In the genomic region with DNA sequence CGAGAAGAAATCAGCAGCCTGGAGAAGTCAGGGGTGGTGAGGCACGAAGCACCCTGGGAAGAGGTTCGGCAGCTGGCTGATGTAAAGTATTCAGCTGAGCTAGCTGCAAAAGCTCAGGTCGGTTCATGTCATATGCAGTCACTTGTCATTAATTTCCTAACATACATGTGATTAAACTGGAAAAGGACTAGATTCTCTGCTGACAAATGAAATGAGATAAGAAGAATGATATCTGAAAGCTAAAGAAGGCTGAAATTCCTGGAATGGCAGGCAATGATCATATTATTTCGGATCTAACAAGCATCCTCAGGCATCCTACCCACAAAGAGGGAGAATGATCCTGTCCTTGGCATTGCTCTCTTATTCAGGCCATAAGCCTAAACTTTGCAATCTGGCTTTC, we compare ENCODE assay signal across 14 cellular contexts.
A peak's percentile ranks its signal among the peaks of the same experiment; 100 is the strongest.
DNase-seq lines count a peak whose midpoint lies in the region; ATAC-seq and TF ChIP-seq lines count a peak whose summit lies in the region.
"Had no signal": no experiment of that assay in that cellular context is flagged by ENCODE, and none has a peak within 500 bp of the region (broad histone marks: within the 10 kb centered on the region; RNA-seq: fewer than 3 reads in every experiment).

No MANE protein-coding gene starts in this region.

- H3K9me3 Mint-ChIP-seq in nephron progenitor cell: no peaks in the 10 kb centered on the region
- H3K9me3 Mint-ChIP-seq: CD8-positive, alpha-beta T cell had no signal

- H3K9me3 ChIP-seq in spleen: no peaks in the 10 kb centered on the region
- H3K9me3 ChIP-seq: Caco-2 had no signal

- H3K36me3 ChIP-seq in spleen: no peaks in the 10 kb centered on the region

- no peak for TF ChIP-seq POLR2A in spleen (IDR thresholded peaks at IDR 0.05)

- intact Hi-C loops in spleen (cut with DNase I; ENCODE audit: low total_unique reads): no loop called here

- peak; percentile 37 for DNase-seq in NCI-H146 (lab: John Stamatoyannopoulos, UW)
- DNase-seq in NCI-H2171 treated with DMSO at 0.1 percent for 48 hours (lab: John Stamatoyannopoulos, UW): peak; percentile 72
- no peak for DNase-seq in nephron progenitor cell
- DNase-seq in Kasumi-1 (lab: John Stamatoyannopoulos, UW): no peak
- DNase-seq in spleen: no peak
- DNase-seq: Caco-2; CD8-positive, alpha-beta T cell; DND-41; GDM1; GM23248; H7 had no signal

- H3K4me3 Mint-ChIP-seq in nephron progenitor cell: no peak overlapping the region
- H3K4me3 Mint-ChIP-seq: CD14-positive monocyte; CD8-positive, alpha-beta T cell; IgD-negative memory B cell had no signal

- H3K27ac ChIP-seq in spleen: no peak overlapping the region
- H3K27ac ChIP-seq: GM23248 had no signal

- no peak for ATAC-seq in GM21619 (IDR thresholded peaks at IDR 0.05; ENCODE audit: unreplicated experiment)
- ATAC-seq: CD8-positive, alpha-beta T cell had no signal

- peaks cover 9% of the 10 kb centered on the region for H3K4me1 Mint-ChIP-seq in nephron progenitor cell
- H3K4me1 Mint-ChIP-seq: CD14-positive monocyte, IgD-negative memory B cell had no signal

- no peaks in the 10 kb centered on the region for H3K36me3 Mint-ChIP-seq in nephron progenitor cell (ENCODE audit: low read depth)
- H3K36me3 Mint-ChIP-seq: CD14-positive monocyte; CD8-positive, alpha-beta T cell; IgD-negative memory B cell had no signal

- no peaks in the 10 kb centered on the region for H3K4me1 ChIP-seq in spleen
- H3K4me1 ChIP-seq: Caco-2 had no signal

- no peaks in the 10 kb centered on the region for H3K27me3 ChIP-seq in spleen (replicated peaks in 1 of 7)

- H3K27ac Mint-ChIP-seq in nephron progenitor cell: peak overlapping the region; percentile 21
- H3K27ac Mint-ChIP-seq: CD14-positive monocyte; CD8-positive, alpha-beta T cell; IgD-negative memory B cell had no signal

- no peaks in the 10 kb centered on the region for H3K27me3 Mint-ChIP-seq in nephron progenitor cell (ENCODE audit: low read depth, poor library complexity)
- H3K27me3 Mint-ChIP-seq: IgD-negative memory B cell had no signal

- TF ChIP-seq CTCF in nephron progenitor cell (IDR thresholded peaks at IDR 0.05) (no peak), spleen (IDR thresholded peaks at IDR 0.05 in 8 of 11, conservative IDR thresholded peaks at IDR 0.05 in 3 of 11) (no peak)

- H3K4me3 ChIP-seq in spleen: no peak overlapping the region
- H3K4me3 ChIP-seq: GM23248 had no signal

- WGBS in spleen, 5 donors: 68 to 80% (median 73%) methylated on average over 5 of the region's 5 CpGs

Comparison
In these comparisons a context has a peak if more than half of its experiments do, and no peak if none do; other contexts are left out.
1. DNase-seq: peak in NCI-H146 (single experiment) and NCI-H2171 treated with DMSO at 0.1 percent for 48 hours (single experiment); none in nephron progenitor cell (single experiment), Kasumi-1 (0 of 2) and spleen (single experiment).